ENCODE assay signal across 13 cellular contexts in the genomic region with DNA sequence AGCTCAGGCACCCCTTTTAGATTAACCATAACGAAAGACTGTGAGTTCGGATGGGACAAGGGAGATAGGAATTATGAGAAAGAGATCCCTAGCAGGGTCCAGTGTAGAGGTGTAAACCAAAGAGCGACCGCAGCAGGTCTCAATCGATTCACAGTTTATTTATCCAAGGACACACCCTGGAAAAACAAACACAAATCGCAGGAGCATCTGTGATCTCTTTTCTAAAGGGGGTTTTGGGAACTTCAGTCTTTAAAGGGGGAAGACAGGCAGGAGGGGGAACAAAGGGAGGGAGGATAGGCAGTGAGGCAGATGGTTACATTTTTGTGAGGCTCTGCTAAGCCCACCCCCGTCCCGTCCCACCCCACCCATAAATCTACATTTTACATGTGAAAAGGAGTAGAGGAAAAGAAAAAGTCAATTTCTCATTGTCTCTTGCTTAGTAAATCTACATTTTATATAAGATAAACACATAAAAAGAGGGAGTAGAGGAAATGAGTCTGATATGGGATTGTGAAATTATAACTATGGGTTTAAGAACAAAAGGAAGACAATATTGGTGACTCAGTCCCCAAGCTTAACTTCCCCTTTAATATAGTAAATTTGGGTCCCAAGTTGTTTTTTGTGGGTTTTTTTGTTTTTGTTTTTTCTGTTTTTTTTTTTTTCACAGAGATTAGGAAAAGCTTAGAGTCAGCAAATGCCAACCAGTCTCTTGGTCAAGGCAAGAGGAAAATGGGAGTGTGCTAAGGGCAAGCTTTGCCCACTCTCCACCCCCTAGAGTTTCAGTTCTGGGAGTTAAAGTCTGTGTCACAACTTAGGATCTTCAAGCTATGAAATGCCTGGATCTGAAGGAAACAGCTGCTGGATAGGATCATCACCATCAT.
DNase-seq lines count a peak whose midpoint lies in the region; ATAC-seq, FAIRE-seq and TF ChIP-seq lines count a peak whose summit lies in the region.
"Had no signal": no experiment of that assay in that cellular context is flagged by ENCODE, and none has a peak within 500 bp of the region (broad histone marks: within the 10 kb centered on the region; RNA-seq: fewer than 3 reads in every experiment).

No MANE protein-coding gene starts in this region.

- H3K27ac ChIP-seq in RWPE2 (ENCODE audit: poor library complexity, severe bottlenecking) (peak overlapping the region; percentile 51), colonic mucosa (no peak overlapping the region)

- DNase-seq in AG20443 (ENCODE audit: low spot score) (peak; percentile 24), HS-5 (ENCODE audit: low read depth) (peak; percentile 36), RWPE2 (ENCODE audit: low spot score) (no peak), left cardiac atrium (no peak), colonic mucosa (no peak), T1000 (lab: John Stamatoyannopoulos, UW) (no peak), D721Med (ENCODE audit: insufficient read length, low spot score) (no peak), glomerular visceral epithelial cell (ENCODE audit: extremely low spot score) (no peak)
- DNase-seq: activated CD4-positive, alpha-beta T cell treated with anti-CD3 and anti-CD28 coated beads, Interleukin-2, amount 10 ng/mL, durations not matched to agents 7 days and 5 days; activated gamma-delta T cell treated with Interleukin-2 at 50 U/mL for 16 hours; CD4-positive, alpha-beta memory T cell; transverse colon had no signal

- peak; percentile 56 for ATAC-seq in RWPE2 (ENCODE audit: low read depth)
- peak; percentile 53 to 66 for ATAC-seq in left cardiac atrium

- H3K9ac ChIP-seq in colonic mucosa (ENCODE audit: low read depth in 2 of 2, low read length in 2 of 2), result no peak overlapping the region

- H3K4me3 ChIP-seq in RWPE2 (ENCODE audit: severe bottlenecking) (no peak overlapping the region), colonic mucosa (no peak overlapping the region)
- H3K4me3 ChIP-seq: transverse colon had no signal

- no peak for TF ChIP-seq CTCF in RWPE2 (IDR thresholded peaks at IDR 0.05; ENCODE audit: poor library complexity, severe bottlenecking)
- no peak for TF ChIP-seq CTCF in colonic mucosa (IDR thresholded peaks at IDR 0.05)
- TF ChIP-seq CTCF in D721Med (IDR thresholded peaks at IDR 0.05; ENCODE audit: insufficient read depth, missing control alignments), result no peak

- H3K4me1 ChIP-seq in RWPE2 (ENCODE audit: insufficient read depth, poor library complexity, severe bottlenecking) (peaks cover 14% of the 10 kb centered on the region), colonic mucosa (no peaks in the 10 kb centered on the region)

- intact Hi-C loops in left cardiac atrium (cut with DNase I), result no loop called here
- intact Hi-C loops in colonic mucosa (cut with DNase I), result no loop called here

- H3K9me3 ChIP-seq in RWPE2 (ENCODE audit: severe bottlenecking) (no peaks in the 10 kb centered on the region), colonic mucosa (no peaks in the 10 kb centered on the region)
- H3K9me3 ChIP-seq: transverse colon had no signal

- H3K36me3 ChIP-seq in RWPE2 (ENCODE audit: low read depth), result no peaks in the 10 kb centered on the region
- no peaks in the 10 kb centered on the region for H3K36me3 ChIP-seq in colonic mucosa
- H3K36me3 ChIP-seq: transverse colon had no signal

- no peak for FAIRE-seq in D721Med (lab: Jason Lieb, UNC)
- FAIRE-seq: colon had no signal

- H3K27me3 ChIP-seq in RWPE2 (ENCODE audit: insufficient read depth, poor library complexity, severe bottlenecking) (no peaks in the 10 kb centered on the region), colonic mucosa (no peaks in the 10 kb centered on the region)
- H3K27me3 ChIP-seq: transverse colon had no signal

Comparison
In these comparisons a context has a peak if more than half of its experiments do, and no peak if none do; other contexts are left out.
1. DNase-seq: peak in AG20443 (single experiment) and HS-5 (single experiment); none in RWPE2 (single experiment), left cardiac atrium (single experiment), colonic mucosa (single experiment), T1000 (single experiment), D721Med (single experiment) and glomerular visceral epithelial cell (single experiment).